Comparison of ENCODE assay signal across 13 cellular contexts in the genomic region with DNA sequence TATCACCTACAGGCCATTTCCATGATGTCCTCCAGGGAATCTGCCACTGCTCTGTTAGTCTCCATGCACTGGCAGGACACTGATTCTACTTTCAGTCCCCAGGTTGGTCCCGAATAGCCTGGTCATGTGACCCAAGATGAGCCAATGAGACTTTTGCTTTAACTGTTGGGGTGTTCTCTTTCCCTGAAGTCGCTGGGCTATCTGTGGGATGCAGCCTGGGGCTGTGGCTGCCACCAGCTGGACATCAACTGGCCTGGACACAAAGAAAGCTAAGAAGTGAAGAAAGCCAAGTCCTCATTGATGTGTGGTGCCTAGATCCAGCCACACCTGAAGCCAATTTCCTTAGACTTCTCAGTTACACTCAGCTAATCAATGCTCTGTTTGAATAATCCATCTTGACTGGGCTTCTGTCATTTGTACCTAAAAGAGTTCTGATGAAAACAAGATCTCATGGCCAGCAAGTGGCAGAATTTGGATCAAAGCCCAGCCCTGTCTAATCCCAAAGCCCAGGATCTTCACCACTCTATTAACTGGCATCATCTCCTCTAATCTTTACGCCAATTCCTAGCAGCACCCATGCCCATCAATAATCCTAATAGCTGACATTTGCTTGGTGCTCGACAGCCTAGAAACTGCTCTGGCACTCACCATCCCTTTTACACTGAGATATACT. TPM values are rescaled to one million over a fixed set of nuclear protein-coding genes. Genes with fewer than 3 reads are reported as not detected.
DNase-seq lines count a peak whose midpoint lies in the region; ATAC-seq, FAIRE-seq and TF ChIP-seq lines count a peak whose summit lies in the region.
"Had no signal": no experiment of that assay in that cellular context is flagged by ENCODE, and none has a peak within 500 bp of the region (broad histone marks: within the 10 kb centered on the region; RNA-seq: fewer than 3 reads in every experiment).

No MANE protein-coding gene starts in this region.

- no peak overlapping the region for H2AFZ ChIP-seq in hepatocyte

- 86% methylated on average over 4 of the region's 4 CpGs for WGBS in hepatocyte (ENCODE audit: low lambda C conversion rate, missing lambda C conversion rate)
- 40 to 59% (median 47%) methylated on average over 4 of the region's 4 CpGs for WGBS in psoas muscle, 3 donors

- H3K36me3 ChIP-seq in right atrium auricular region = peaks cover 10% of the 10 kb centered on the region
- no peaks in the 10 kb centered on the region for H3K36me3 ChIP-seq in hepatocyte (replicated peaks; ENCODE audit: insufficient read depth, low read depth)
- no peaks in the 10 kb centered on the region for H3K36me3 ChIP-seq in psoas muscle (ENCODE audit: insufficient read depth in 1 of 2, low read depth in 1 of 2)

- no peak overlapping the region for H3K4me2 ChIP-seq in hepatocyte

- intact Hi-C loops in left ventricle myocardium superior (cut with micrococcal nuclease) = no loop called here
- intact Hi-C loops in psoas muscle (cut with DNase I) = no loop called here

- TF ChIP-seq CTCF in right atrium auricular region (IDR thresholded peaks at IDR 0.05) (no peak), hepatocyte (IDR thresholded peaks at IDR 0.05; ENCODE audit: poor library complexity) (no peak), psoas muscle (IDR thresholded peaks at IDR 0.05) (no peak), D721Med (IDR thresholded peaks at IDR 0.05; ENCODE audit: insufficient read depth, missing control alignments) (no peak)

- H4K20me1 ChIP-seq in hepatocyte (ENCODE audit: insufficient read depth, poor library complexity, severe bottlenecking) = no peaks in the 10 kb centered on the region

- no peak for FAIRE-seq in D721Med (lab: Jason Lieb, UNC)
- FAIRE-seq: RCC 7860 had no signal

- H3K27me3 ChIP-seq in right atrium auricular region (no peaks in the 10 kb centered on the region), hepatocyte (no peaks in the 10 kb centered on the region), psoas muscle (ENCODE audit: insufficient read depth in 3 of 3, low read length in 2 of 3) (no peaks in the 10 kb centered on the region)
- H3K27me3 ChIP-seq: brain microvascular endothelial cell had no signal

- no peak for DNase-seq in right atrium auricular region (ENCODE audit: low spot score)
- no peak for DNase-seq in left ventricle myocardium superior
- no peak for DNase-seq in hepatocyte (ENCODE audit: low spot score)
- DNase-seq in psoas muscle = no peak
- DNase-seq in T-helper 2 cell = no peak
- DNase-seq in Ammon's horn (ENCODE audit: low spot score) = no peak
- DNase-seq in caudate nucleus (lab: John Stamatoyannopoulos, UW) = no peak
- no peak for DNase-seq in D721Med (ENCODE audit: insufficient read length, low spot score)
- DNase-seq: ACHN, NCI-H524 treated with DMSO at 0.1 percent for 48 hours had no signal

- H3K79me2 ChIP-seq in hepatocyte = peaks cover 5% of the 10 kb centered on the region

- H3K9me2 ChIP-seq in hepatocyte (replicated peaks; ENCODE audit: insufficient read depth) = no peaks in the 10 kb centered on the region

- no peak overlapping the region for H3K4me3 ChIP-seq in right atrium auricular region
- no peak overlapping the region for H3K4me3 ChIP-seq in hepatocyte
- no peak overlapping the region for H3K4me3 ChIP-seq in psoas muscle

- H3K27ac ChIP-seq in right atrium auricular region = peak overlapping the region; percentile 71 to 85
- peak overlapping the region; percentile 93 for H3K27ac ChIP-seq in hepatocyte
- peak overlapping the region; percentile 30 for H3K27ac ChIP-seq in psoas muscle
- H3K27ac ChIP-seq in caudate nucleus (ENCODE audit: low read depth, low read length) = no peak overlapping the region

- no peaks in the 10 kb centered on the region for H3K9me3 ChIP-seq in right atrium auricular region
- H3K9me3 ChIP-seq in hepatocyte (ENCODE audit: low read depth) = no peaks in the 10 kb centered on the region
- no peaks in the 10 kb centered on the region for H3K9me3 ChIP-seq in psoas muscle

- peaks cover 0 to 70% of the 10 kb centered on the region in 2 donors for H3K4me1 ChIP-seq in right atrium auricular region
- H3K4me1 ChIP-seq in hepatocyte (ENCODE audit: insufficient read depth) = peaks cover 57% of the 10 kb centered on the region
- no peaks in the 10 kb centered on the region for H3K4me1 ChIP-seq in psoas muscle

- ATAC-seq in left ventricle myocardium superior = no peak
- no peak for ATAC-seq in psoas muscle
- ATAC-seq: activated T-helper 17 cell treated with anti-CD3 and anti-CD28 coated beads, Interleukin-2, amount 50 U/mL, for 72 hours had no signal

RNA-seq across cellular contexts. Expression of gene SH3PXD2B, which starts 37.1 kb away (rescaled TPM):
- total RNA-seq in right atrium auricular region (10 to 100 TPM in 1 of 2 donors, 1 to 10 TPM in 1; 7.2 to 13.9 TPM), left ventricle myocardium superior (5.0 TPM), hepatocyte (23.0 and 28.5 TPM in 2 replicates), psoas muscle (1 to 10 TPM; 2.5 to 5.3 (median 3.0) TPM)
- polyA plus RNA-seq in hepatocyte (27.8 and 33.5 TPM in 2 replicates), psoas muscle (1 to 10 TPM in 1 of 3 donors, under 1 TPM in 2; 0.58 to 2.5 (median 0.77) TPM)
